Comparison of ENCODE assay signal across 8 cellular contexts in genomic region chr4:1082215-1083182, GRCh38. TPM values are rescaled to one million over a fixed set of nuclear protein-coding genes. Genes with fewer than 3 reads are reported as not detected.
A peak's percentile ranks its signal among the peaks of the same experiment; 100 is the strongest.
DNase-seq lines count a peak whose midpoint lies in the region; ATAC-seq and TF ChIP-seq lines count a peak whose summit lies in the region.

No MANE protein-coding gene starts in this region.

- H3K36me3 Mint-ChIP-seq in nephron progenitor cell (ENCODE audit: low read depth) = no peaks in the 10 kb centered on the region

- H3K9me3 Mint-ChIP-seq in nephron progenitor cell = peaks cover 13% of the 10 kb centered on the region

- no peak for TF ChIP-seq POLR2A in stomach (IDR thresholded peaks at IDR 0.05)

- no peaks in the 10 kb centered on the region for H3K9me3 ChIP-seq in left ventricle myocardium inferior (replicated peaks)
- H3K9me3 ChIP-seq in stomach = no peaks in the 10 kb centered on the region

- intact Hi-C loops in left ventricle myocardium inferior (cut with micrococcal nuclease) = no loop called here
- intact Hi-C loops in stomach (cut with DNase I; ENCODE audit: low total_unique reads) = no loop called here

- peaks cover 65% of the 10 kb centered on the region for H3K27me3 Mint-ChIP-seq in nephron progenitor cell (ENCODE audit: low read depth, poor library complexity)

- DNase-seq in NCI-H1092 treated with DMSO at 0.1 percent for 48 hours (lab: John Stamatoyannopoulos, UW) (peak; percentile 39), NCI-H1092 (lab: John Stamatoyannopoulos, UW) (no peak), SKM-1 (lab: John Stamatoyannopoulos, UW; ENCODE audit: unreplicated experiment) (peak; percentile 80), left ventricle myocardium inferior (peak; percentile 26), stomach (peak; percentile 90), GM19240 (ENCODE audit: insufficient read length, low spot score) (no peak), nephron progenitor cell (no peak)

- no peak for TF ChIP-seq CTCF in left ventricle myocardium inferior (IDR thresholded peaks at IDR 0.05; ENCODE audit: borderline replicate concordance)
- no peak for TF ChIP-seq CTCF in stomach (IDR thresholded peaks at IDR 0.05)
- TF ChIP-seq CTCF in nephron progenitor cell (IDR thresholded peaks at IDR 0.05) = no peak

- no peak overlapping the region for H3K4me3 Mint-ChIP-seq in nephron progenitor cell

- ATAC-seq in HG03354 (IDR thresholded peaks at IDR 0.05; ENCODE audit: poor library complexity, severe bottlenecking, unreplicated experiment) = no peak

- H3K36me3 ChIP-seq in left ventricle myocardium inferior (no peaks in the 10 kb centered on the region), stomach (no peaks in the 10 kb centered on the region)

- H3K27ac Mint-ChIP-seq in nephron progenitor cell = no peak overlapping the region

- TF ChIP-seq EP300 in stomach (IDR thresholded peaks at IDR 0.05) = no peak

- H3K27me3 ChIP-seq in left ventricle myocardium inferior (ENCODE audit: low read depth) (peaks cover 80% of the 10 kb centered on the region), stomach (peaks cover 0 to 45% (median 0%) of the 10 kb centered on the region in 3 donors)

- 42 to 63% (median 44%) methylated on average over 29 of the region's 29 CpGs for WGBS in stomach, 5 donors

- no peaks in the 10 kb centered on the region for H3K4me1 ChIP-seq in left ventricle myocardium inferior
- H3K4me1 ChIP-seq in stomach = peaks cover 6 to 18% (median 10%) of the 10 kb centered on the region in 4 donors

- H3K4me3 ChIP-seq in left ventricle myocardium inferior = no peak overlapping the region
- no peak overlapping the region for H3K4me3 ChIP-seq in stomach

- H3K27ac ChIP-seq in left ventricle myocardium inferior (replicated peaks) (no peak overlapping the region), stomach (peak overlapping the region; percentile 11 to 78 (median 56))

- no peaks in the 10 kb centered on the region for H3K4me1 Mint-ChIP-seq in nephron progenitor cell

RNA-seq across cellular contexts. Expression of gene RNF212, which starts 30.9 kb away (rescaled TPM):
- not detected for total RNA-seq in left ventricle myocardium inferior
- 1 to 10 TPM in 1 of 5 donors, not detected in 4; 1.3 TPM for total RNA-seq in stomach
- 1 to 10 TPM; 1.7 to 4.8 (median 3.5) TPM for polyA plus RNA-seq in stomach

Comparison
In these comparisons a context has a peak if more than half of its experiments do, and no peak if none do; other contexts are left out.
1. DNase-seq: peak in NCI-H1092 treated with DMSO at 0.1 percent for 48 hours (single experiment), SKM-1 (single experiment), left ventricle myocardium inferior (single experiment) and stomach (single experiment); none in NCI-H1092 (single experiment), GM19240 (single experiment) and nephron progenitor cell (single experiment).